1 cellular context compared by ENCODE assay signal in the genomic region with DNA sequence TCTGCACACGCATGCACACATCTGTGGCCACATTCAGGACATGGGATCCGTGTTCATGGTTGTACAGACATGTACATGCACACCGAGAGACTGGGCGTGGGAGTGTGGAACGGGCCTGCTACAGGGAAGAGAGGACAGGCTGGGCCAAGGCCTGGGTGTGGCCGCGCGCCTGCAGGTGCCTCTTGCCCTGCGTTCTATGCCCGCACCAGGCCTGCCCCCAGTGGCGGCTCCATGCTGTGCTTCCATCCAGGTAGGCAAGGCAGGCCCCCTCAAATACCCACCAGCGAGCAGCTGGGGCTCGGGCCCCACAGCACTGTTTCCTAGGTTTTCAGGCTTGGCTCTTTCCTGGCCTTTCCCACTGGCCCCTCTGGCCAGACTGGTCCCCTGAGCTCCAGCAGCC.
TF ChIP-seq lines count a peak whose summit lies in the region.

No MANE protein-coding gene starts in this region.

TF ChIP-seq in GM23338, 12 proteins besides CTCF, POLR2A, EP300 and RAD21:
- TF ChIP-seq NANOG (IDR thresholded peaks at IDR 0.05; ENCODE audit: borderline replicate concordance) (no peak), JUNB (IDR thresholded peaks at IDR 0.05; ENCODE audit: unreplicated experiment) (no peak), EZH2phosphoT487 (IDR thresholded peaks at IDR 0.05; ENCODE audit: unreplicated experiment) (no peak), STAT1 (IDR thresholded peaks at IDR 0.05; ENCODE audit: unreplicated experiment) (no peak), ETS1 (IDR thresholded peaks at IDR 0.05) (no peak), CREB1 (CRISPR knock-in tag; IDR thresholded peaks at IDR 0.05; ENCODE audit: low read depth) (no peak), POLR2AphosphoS5 (IDR thresholded peaks at IDR 0.05; ENCODE audit: low read depth) (no peak), ZNF462 (CRISPR knock-in tag; IDR thresholded peaks at IDR 0.05) (no peak)
